Comparison of ENCODE assay signal across 1 cellular context in the genomic region with DNA sequence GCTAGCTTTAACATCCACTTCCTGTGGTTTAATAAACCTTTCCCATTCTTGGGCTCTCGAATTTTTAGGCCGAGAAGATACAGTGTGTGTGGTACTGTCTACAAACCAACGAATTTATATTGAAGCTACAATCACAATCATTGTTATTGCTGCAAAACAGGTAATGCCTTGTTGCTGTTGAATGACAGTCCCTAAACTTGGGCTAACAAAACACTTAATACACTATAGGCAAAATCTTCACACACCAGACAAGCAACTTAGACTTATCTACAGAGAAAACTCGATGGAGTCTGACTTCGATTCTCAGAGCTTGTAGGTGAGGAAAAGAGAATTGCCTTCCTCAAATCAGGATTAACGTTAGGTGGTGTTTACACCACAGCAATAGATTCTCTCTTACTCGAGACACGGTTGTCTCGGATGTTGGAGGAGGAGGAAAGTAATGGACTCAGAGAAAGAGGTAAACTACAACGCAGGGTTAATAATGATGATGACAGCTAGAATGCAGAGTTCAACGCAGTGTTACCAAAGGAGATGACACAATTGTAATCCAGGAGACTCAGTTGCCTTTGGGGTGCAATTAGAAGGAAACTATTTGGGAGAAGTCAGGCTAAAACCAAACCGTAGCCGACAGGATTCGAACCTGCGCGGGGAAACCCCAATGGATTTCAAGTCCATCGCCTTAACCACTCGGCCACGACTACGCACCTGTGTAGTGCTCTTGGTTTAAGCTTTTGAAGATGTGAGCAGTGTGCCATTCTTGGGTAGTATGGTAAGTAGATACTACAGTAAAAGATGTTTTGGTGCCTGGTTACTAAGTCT.
A peak's percentile ranks its signal among the peaks of the same experiment; 100 is the strongest.
TF ChIP-seq lines count a peak whose summit lies in the region.

No MANE protein-coding gene starts in this region.

TF ChIP-seq in K562, 482 proteins besides CTCF, POLR2A, EP300 and RAD21 (continued from another document):
- TF ChIP-seq, protein P1, sequence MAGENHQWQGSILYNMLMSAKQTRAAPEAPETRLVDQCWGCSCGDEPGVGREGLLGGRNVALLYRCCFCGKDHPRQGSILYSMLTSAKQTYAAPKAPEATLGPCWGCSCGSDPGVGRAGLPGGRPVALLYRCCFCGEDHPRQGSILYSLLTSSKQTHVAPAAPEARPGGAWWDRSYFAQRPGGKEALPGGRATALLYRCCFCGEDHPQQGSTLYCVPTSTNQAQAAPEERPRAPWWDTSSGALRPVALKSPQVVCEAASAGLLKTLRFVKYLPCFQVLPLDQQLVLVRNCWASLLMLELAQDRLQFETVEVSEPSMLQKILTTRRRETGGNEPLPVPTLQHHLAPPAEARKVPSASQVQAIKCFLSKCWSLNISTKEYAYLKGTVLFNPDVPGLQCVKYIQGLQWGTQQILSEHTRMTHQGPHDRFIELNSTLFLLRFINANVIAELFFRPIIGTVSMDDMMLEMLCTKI (IDR thresholded peaks at IDR 0.05; ENCODE audit: partially characterized antibody), result no peak
- no peak for TF ChIP-seq ZNF146 (CRISPR knock-in tag; IDR thresholded peaks at IDR 0.05; ENCODE audit: unreplicated experiment)
- TF ChIP-seq CHCHD3 (CRISPR knock-in tag; IDR thresholded peaks at IDR 0.05), result no peak
- TF ChIP-seq ZNF311 (CRISPR knock-in tag; IDR thresholded peaks at IDR 0.05), result no peak
- TF ChIP-seq TCF3 (CRISPR knock-in tag; IDR thresholded peaks at IDR 0.05), result peak; percentile 31; the same call in 1 of the 2 replicates
- 0 out of 3 replicates have a peak, but pooled peaks of 1 of the 2 experiments have one; percentile 16 for TF ChIP-seq CBX3 (IDR thresholded peaks at IDR 0.05; ENCODE audit: borderline replicate concordance in 1 of 2, low read length in 2 of 2)
- TF ChIP-seq NCOR1 (IDR thresholded peaks at IDR 0.05), result no peak
- TF ChIP-seq GATAD2B (IDR thresholded peaks at IDR 0.05; ENCODE audit: borderline replicate concordance), result peak; percentile 93
- no peak for TF ChIP-seq NCOA4 (IDR thresholded peaks at IDR 0.05; ENCODE audit: partially characterized antibody)
- TF ChIP-seq CAMTA2 (CRISPR knock-in tag; conservative IDR thresholded peaks at IDR 0.05), result no peak
- peak; percentile 50; the same call in 1 of the 2 replicates for TF ChIP-seq NCOA1 (IDR thresholded peaks at IDR 0.05; ENCODE audit: low read depth)
- peak; percentile 73 for TF ChIP-seq ZBTB8A (IDR thresholded peaks at IDR 0.05; ENCODE audit: partially characterized antibody)
- no peak for TF ChIP-seq ZNF583 (CRISPR knock-in tag; IDR thresholded peaks at IDR 0.05)
- peak; percentile 57; the same call in 1 of the 2 replicates for TF ChIP-seq FOXJ2 (tag; IDR thresholded peaks at IDR 0.05)
- no peak; the same call in 1 of the 2 replicates for TF ChIP-seq CBFA2T3 (IDR thresholded peaks at IDR 0.05)
- no peak for TF ChIP-seq ZNF224 (CRISPR knock-in tag; IDR thresholded peaks at IDR 0.05)
- TF ChIP-seq, protein P2, sequence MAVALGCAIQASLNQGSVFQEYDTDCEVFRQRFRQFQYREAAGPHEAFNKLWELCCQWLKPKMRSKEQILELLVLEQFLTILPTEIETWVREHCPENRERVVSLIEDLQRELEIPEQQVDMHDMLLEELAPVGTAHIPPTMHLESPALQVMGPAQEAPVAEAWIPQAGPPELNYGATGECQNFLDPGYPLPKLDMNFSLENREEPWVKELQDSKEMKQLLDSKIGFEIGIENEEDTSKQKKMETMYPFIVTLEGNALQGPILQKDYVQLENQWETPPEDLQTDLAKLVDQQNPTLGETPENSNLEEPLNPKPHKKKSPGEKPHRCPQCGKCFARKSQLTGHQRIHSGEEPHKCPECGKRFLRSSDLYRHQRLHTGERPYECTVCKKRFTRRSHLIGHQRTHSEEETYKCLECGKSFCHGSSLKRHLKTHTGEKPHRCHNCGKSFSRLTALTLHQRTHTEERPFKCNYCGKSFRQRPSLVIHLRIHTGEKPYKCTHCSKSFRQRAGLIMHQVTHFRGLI (CRISPR knock-in tag; IDR thresholded peaks at IDR 0.05), result no peak
- TF ChIP-seq L3MBTL2 (IDR thresholded peaks at IDR 0.05), result peak; percentile 56
- TF ChIP-seq KDM5B (IDR thresholded peaks at IDR 0.05; ENCODE audit: insufficient replicate concordance, low read depth, low read length), result no peak
- TF ChIP-seq, protein P3, sequence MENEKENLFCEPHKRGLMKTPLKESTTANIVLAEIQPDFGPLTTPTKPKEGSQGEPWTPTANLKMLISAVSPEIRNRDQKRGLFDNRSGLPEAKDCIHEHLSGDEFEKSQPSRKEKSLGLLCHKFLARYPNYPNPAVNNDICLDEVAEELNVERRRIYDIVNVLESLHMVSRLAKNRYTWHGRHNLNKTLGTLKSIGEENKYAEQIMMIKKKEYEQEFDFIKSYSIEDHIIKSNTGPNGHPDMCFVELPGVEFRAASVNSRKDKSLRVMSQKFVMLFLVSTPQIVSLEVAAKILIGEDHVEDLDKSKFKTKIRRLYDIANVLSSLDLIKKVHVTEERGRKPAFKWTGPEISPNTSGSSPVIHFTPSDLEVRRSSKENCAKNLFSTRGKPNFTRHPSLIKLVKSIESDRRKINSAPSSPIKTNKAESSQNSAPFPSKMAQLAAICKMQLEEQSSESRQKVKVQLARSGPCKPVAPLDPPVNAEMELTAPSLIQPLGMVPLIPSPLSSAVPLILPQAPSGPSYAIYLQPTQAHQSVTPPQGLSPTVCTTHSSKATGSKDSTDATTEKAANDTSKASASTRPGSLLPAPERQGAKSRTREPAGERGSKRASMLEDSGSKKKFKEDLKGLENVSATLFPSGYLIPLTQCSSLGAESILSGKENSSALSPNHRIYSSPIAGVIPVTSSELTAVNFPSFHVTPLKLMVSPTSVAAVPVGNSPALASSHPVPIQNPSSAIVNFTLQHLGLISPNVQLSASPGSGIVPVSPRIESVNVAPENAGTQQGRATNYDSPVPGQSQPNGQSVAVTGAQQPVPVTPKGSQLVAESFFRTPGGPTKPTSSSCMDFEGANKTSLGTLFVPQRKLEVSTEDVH (IDR thresholded peaks at IDR 0.05; ENCODE audit: low read depth, partially characterized antibody), result peak; percentile 40
